In the genomic region with DNA sequence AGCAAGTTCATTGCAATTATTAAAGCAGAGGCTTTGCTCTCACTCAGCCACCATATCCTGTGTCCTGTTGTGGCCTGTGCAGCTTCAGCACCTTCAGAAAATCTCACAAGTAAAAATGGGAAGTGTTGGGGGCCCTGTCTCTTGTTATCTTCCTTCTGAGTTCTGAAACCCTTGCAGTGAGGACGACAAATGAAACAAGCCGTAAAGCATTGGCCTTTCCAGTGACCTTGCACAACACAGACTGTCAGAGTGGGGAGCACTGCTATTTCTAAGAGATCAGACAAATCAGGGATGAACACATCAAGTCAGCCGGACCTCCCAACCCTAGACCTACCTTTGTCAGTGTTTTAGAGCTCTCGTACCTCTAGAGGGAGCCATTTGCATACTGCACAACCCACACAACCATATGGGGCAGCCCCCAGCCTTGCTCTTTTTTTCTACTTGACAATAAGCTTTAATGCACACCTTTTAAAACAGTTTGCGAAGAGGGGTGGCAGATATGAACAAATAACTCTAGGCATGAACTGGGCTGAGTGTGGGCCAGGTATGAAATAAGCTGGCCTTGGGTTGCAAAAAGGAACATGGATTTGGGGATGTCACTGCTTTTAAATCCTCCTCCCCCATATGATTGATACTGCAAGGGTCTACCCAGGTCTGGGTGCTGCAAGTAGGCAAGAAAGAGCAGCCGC, we compare ENCODE assay signal across 9 cellular contexts.
DNase-seq lines count a peak whose midpoint lies in the region; ATAC-seq, FAIRE-seq and TF ChIP-seq lines count a peak whose summit lies in the region.
"Had no signal": no experiment of that assay in that cellular context is flagged by ENCODE, and none has a peak within 500 bp of the region (broad histone marks: within the 10 kb centered on the region; RNA-seq: fewer than 3 reads in every experiment).

No MANE protein-coding gene starts in this region.

- POLR2A ChIA-PET in endothelial cell of umbilical vein (lab: Charles Lee) = no interaction called here

- H4K5ac ChIP-seq in mesendoderm (ENCODE audit: low read length) = no peak overlapping the region

- H3K79me2 ChIP-seq in endothelial cell of umbilical vein (ENCODE audit: control insufficient read depth, insufficient read depth, low read length) = no peaks in the 10 kb centered on the region
- H3K79me2 ChIP-seq in mesendoderm (ENCODE audit: control insufficient read depth, insufficient read depth, low read length) = no peaks in the 10 kb centered on the region

- no peak overlapping the region for H3K56ac ChIP-seq in mesendoderm (ENCODE audit: low read length)

- dilution Hi-C loops in endothelial cell of umbilical vein (cut with MboI; ENCODE audit: extremely low pct_ligation_motif_present, low sequenced_read_pairs) = no loop called here

- H2BK5ac ChIP-seq in mesendoderm (ENCODE audit: low read length) = no peak overlapping the region

- DNase-seq in AG09319 (ENCODE audit: extremely low read depth, low read depth) (no peak), HuH-7 (ENCODE audit: low spot score) (peak; percentile 69), SHP77 (lab: John Stamatoyannopoulos, UW) (peak; percentile 19 to 38), endothelial cell of umbilical vein (ENCODE audit: low read depth, low spot score) (peak; percentile 64), mesendoderm (peak; percentile 70), NCI-H2029 (lab: John Stamatoyannopoulos, UW) (no peak)

- peak; percentile 73 for FAIRE-seq in endothelial cell of umbilical vein (lab: Jason Lieb, UNC)

- TF ChIP-seq POLR2A in endothelial cell of umbilical vein (IDR thresholded peaks at IDR 0.05; ENCODE audit: low read depth, low read length) = no peak

- H3K18ac ChIP-seq in mesendoderm (ENCODE audit: low read length) = no peak overlapping the region

- no TSS peak for BruUV-seq in endothelial cell of umbilical vein (replicated peaks; lab: Mats Ljungman, UMichigan)

- no peak for ATAC-seq in activated CD4-positive, CD25-positive, alpha-beta regulatory T cell treated with anti-CD3 and anti-CD28 coated beads, Interleukin-2, amount 50 U/mL, for 24 hours
- ATAC-seq: naive thymus-derived CD8-positive, alpha-beta T cell had no signal

- CTCF ChIA-PET in endothelial cell of umbilical vein (lab: Charles Lee) = interaction anchor here (0.5 to 2.7 kb wide), 44 partner anchors 10 to 578 kb away, joined by 3 to 62 read pairs (median 5); partner anchors contain the start of gene GSG1L

- no peaks in the 10 kb centered on the region for H3K36me3 ChIP-seq in endothelial cell of umbilical vein (ENCODE audit: control insufficient read depth in 2 of 2, extremely low read depth in 1 of 2, insufficient read depth in 2 of 2, low read length in 2 of 2)
- H3K36me3 ChIP-seq in mesendoderm (ENCODE audit: control insufficient read depth, insufficient read depth, low read length) = no peaks in the 10 kb centered on the region

- H3K9ac ChIP-seq in endothelial cell of umbilical vein (replicated peaks; ENCODE audit: extremely low read depth, insufficient read depth, low read length) = no peak overlapping the region
- H3K9ac ChIP-seq in mesendoderm (ENCODE audit: low read length) = no peak overlapping the region

- H3K23ac ChIP-seq in mesendoderm (ENCODE audit: low read length) = no peak overlapping the region

- H3K9me1 ChIP-seq in endothelial cell of umbilical vein (replicated peaks; ENCODE audit: control insufficient read depth, extremely low read depth, insufficient read depth, low read length) = no peaks in the 10 kb centered on the region

- no peak overlapping the region for H3K27ac ChIP-seq in endothelial cell of umbilical vein (ENCODE audit: insufficient read depth, low read depth, low read length)
- H3K27ac ChIP-seq in mesendoderm (ENCODE audit: low read depth, low read length) = no peak overlapping the region

- no peak overlapping the region for H4K8ac ChIP-seq in mesendoderm (ENCODE audit: low read depth, low read length)

- no peak overlapping the region for H2BK120ac ChIP-seq in mesendoderm (ENCODE audit: low read depth, low read length)

- no peak overlapping the region for H2BK15ac ChIP-seq in mesendoderm (replicated peaks; ENCODE audit: low read depth)

- no peaks in the 10 kb centered on the region for H4K20me1 ChIP-seq in endothelial cell of umbilical vein (replicated peaks; ENCODE audit: control insufficient read depth, extremely low read depth, insufficient read depth, low read length)

- intact Hi-C loops in endothelial cell of umbilical vein (cut with micrococcal nuclease) = loop anchor here (1.0 to 5.0 kb wide), 3 partner anchors 53 to 431 kb away; no protein-coding TSS in a partner anchor

- no peak overlapping the region for H3K4ac ChIP-seq in mesendoderm (ENCODE audit: low read depth, low read length)

- H3K4me2 ChIP-seq in endothelial cell of umbilical vein (ENCODE audit: insufficient read depth, low read length) = no peak overlapping the region
- no peak overlapping the region for H3K4me2 ChIP-seq in mesendoderm (ENCODE audit: low read length)

- H3K4me3 ChIP-seq in endothelial cell of umbilical vein (replicated peaks in 1 of 3; ENCODE audit: insufficient read depth in 1 of 3, low read depth in 1 of 3, low read length in 3 of 3) (no peak overlapping the region), mesendoderm (ENCODE audit: low read length) (no peak overlapping the region)

- WGBS in mesendoderm (ENCODE audit: extremely low coverage, insufficient coverage, low lambda C conversion rate) = no CpG with 5 or more reads among the region's 6 CpGs

- TF ChIP-seq CTCF in AG09319 (IDR thresholded peaks at IDR 0.05; ENCODE audit: low read depth, low read length) = peak; percentile 76
- peak; percentile 73 for TF ChIP-seq CTCF in GM12874 (IDR thresholded peaks at IDR 0.05; ENCODE audit: insufficient read depth, low read depth, low read length)
- TF ChIP-seq CTCF in endothelial cell of umbilical vein (IDR thresholded peaks at IDR 0.05; ENCODE audit: extremely low read depth in 1 of 2, insufficient read depth in 1 of 2, low read depth in 1 of 2, low read length in 2 of 2) = peak; percentile 69 to 81

- no peaks in the 10 kb centered on the region for H3K79me1 ChIP-seq in mesendoderm (ENCODE audit: low read length)

- H3K9me3 ChIP-seq in endothelial cell of umbilical vein (replicated peaks; ENCODE audit: control insufficient read depth, insufficient read depth, low read length) = no peaks in the 10 kb centered on the region

- H2AFZ ChIP-seq in endothelial cell of umbilical vein (ENCODE audit: low read depth, low read length) = no peak overlapping the region

- H3K4me1 ChIP-seq in endothelial cell of umbilical vein (ENCODE audit: control insufficient read depth, extremely low read depth, insufficient read depth, low read length) = no peaks in the 10 kb centered on the region
- no peaks in the 10 kb centered on the region for H3K4me1 ChIP-seq in mesendoderm (ENCODE audit: control insufficient read depth, low read depth, low read length)

- H3K27me3 ChIP-seq in endothelial cell of umbilical vein (ENCODE audit: control insufficient read depth in 2 of 2, insufficient read depth in 2 of 2, low read length in 2 of 2) (no peaks in the 10 kb centered on the region), mesendoderm (ENCODE audit: insufficient read depth, low read length, poor library complexity) (no peaks in the 10 kb centered on the region)

- H2AK5ac ChIP-seq in mesendoderm (ENCODE audit: low read length) = no peak overlapping the region

TF ChIP-seq in endothelial cell of umbilical vein, 7 proteins besides CTCF, POLR2A, EP300 and RAD21:
- TF ChIP-seq JUN (IDR thresholded peaks at IDR 0.05; ENCODE audit: borderline replicate concordance, insufficient read depth, insufficient read length, low read depth) (no peak), FOS (IDR thresholded peaks at IDR 0.05; ENCODE audit: borderline replicate concordance, insufficient read depth, low read length) (no peak), EZH2 (IDR thresholded peaks at IDR 0.05; ENCODE audit: borderline replicate concordance, low read depth, low read length, severe bottlenecking) (no peak), POLR2AphosphoS5 (IDR thresholded peaks at IDR 0.05; ENCODE audit: insufficient read depth, low read depth, low read length) (no peak), MYC (IDR thresholded peaks at IDR 0.05; ENCODE audit: low read depth, low read length) (no peak), GATA2 (IDR thresholded peaks at IDR 0.05; ENCODE audit: insufficient read depth, insufficient read length, low read depth, low read length) (no peak)
- TF ChIP-seq, protein P1, sequence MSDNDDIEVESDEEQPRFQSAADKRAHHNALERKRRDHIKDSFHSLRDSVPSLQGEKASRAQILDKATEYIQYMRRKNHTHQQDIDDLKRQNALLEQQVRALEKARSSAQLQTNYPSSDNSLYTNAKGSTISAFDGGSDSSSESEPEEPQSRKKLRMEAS (IDR thresholded peaks at IDR 0.05; ENCODE audit: insufficient read depth, insufficient read length) = no peak
TF ChIP-seq in endothelial cell of umbilical vein: peak in this region for 0.

Comparison
In these comparisons a context has a peak if more than half of its experiments do, and no peak if none do; other contexts are left out.
1. DNase-seq: peak in HuH-7 (single experiment), SHP77 (2 of 2), endothelial cell of umbilical vein (single experiment) and mesendoderm (single experiment); none in AG09319 (single experiment) and NCI-H2029 (single experiment).
2. Peak in every context shown above with its lines, with median percentiles within 50 percentile points of each other: CTCF ChIP-seq.